In the genomic region with DNA sequence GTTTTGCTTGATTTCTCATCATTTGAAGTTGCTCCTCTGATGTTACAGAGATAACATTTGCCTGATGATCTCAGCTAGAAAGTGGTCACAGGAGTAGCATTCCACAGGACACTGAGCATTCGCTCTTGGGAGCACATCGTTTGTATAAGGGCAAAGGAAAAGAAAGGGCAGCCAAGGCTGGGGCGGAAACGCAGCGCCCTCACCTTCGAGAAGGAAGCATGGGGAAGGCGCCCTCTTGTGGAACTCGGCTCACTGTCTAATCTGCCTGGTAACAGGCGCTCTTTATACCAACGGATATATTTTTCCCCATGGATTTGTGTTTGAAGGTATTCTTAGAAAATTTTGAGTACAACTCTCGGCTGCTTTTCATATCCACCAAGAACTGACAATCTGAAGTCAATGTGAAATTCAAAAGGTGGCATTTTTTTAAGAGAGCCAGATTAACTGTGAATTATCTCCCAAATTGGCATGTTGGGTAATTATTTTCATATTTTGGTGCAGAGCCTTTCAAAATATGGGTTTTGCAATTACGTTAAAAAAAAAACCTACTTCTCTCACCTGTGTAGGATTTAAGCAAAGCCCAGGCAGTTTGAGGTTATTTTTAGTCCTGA, we compare ENCODE assay signal across 8 cellular contexts.
DNase-seq lines count a peak whose midpoint lies in the region; ATAC-seq and TF ChIP-seq lines count a peak whose summit lies in the region.

No MANE protein-coding gene starts in this region.

- ATAC-seq in HG02642 (IDR thresholded peaks at IDR 0.05; ENCODE audit: poor library complexity, unreplicated experiment) = peak; percentile 96

- peak overlapping the region; percentile 64 for H3K4me2 ChIP-seq in skeletal muscle satellite cell (ENCODE audit: low read length)

- no peaks in the 10 kb centered on the region for H3K36me3 ChIP-seq in skeletal muscle satellite cell (ENCODE audit: insufficient read depth, low read length)

- H3K4me3 ChIP-seq in astrocyte of the cerebellum (ENCODE audit: low read depth, low read length) (no peak overlapping the region), skeletal muscle satellite cell (ENCODE audit: low read length) (peak overlapping the region; percentile 37)

- H3K27me3 ChIP-seq in skeletal muscle satellite cell (ENCODE audit: control insufficient read depth, insufficient read depth, low read length) = no peaks in the 10 kb centered on the region

- in situ Hi-C loops in astrocyte of the cerebellum (cut with HindIII; ENCODE audit: low sequenced_read_pairs) = no loop called here

- DNase-seq in NCI-H146 (lab: John Stamatoyannopoulos, UW) (peak; percentile 87), T-helper 9 cell (peak; percentile 68), astrocyte of the cerebellum (ENCODE audit: low read depth) (peak; percentile 59), hippocampal formation (lab: John Stamatoyannopoulos, UW) (peak; percentile 59 to 62), GDM1 (lab: John Stamatoyannopoulos, UW) (no peak)

- TF ChIP-seq CTCF in GM12874 (IDR thresholded peaks at IDR 0.05; ENCODE audit: insufficient read depth, low read depth, low read length) (peak; percentile 75), astrocyte of the cerebellum (IDR thresholded peaks at IDR 0.05; ENCODE audit: low read depth, low read length, missing control alignments) (peak; percentile 87)

- H3K4me1 ChIP-seq in skeletal muscle satellite cell (ENCODE audit: control insufficient read depth, insufficient read depth, low read length) = peaks cover 18% of the 10 kb centered on the region

- H3K9me3 ChIP-seq in skeletal muscle satellite cell (replicated peaks; ENCODE audit: low read length) = no peaks in the 10 kb centered on the region

- peak overlapping the region; percentile 3 for H3K9ac ChIP-seq in skeletal muscle satellite cell (ENCODE audit: low read depth, low read length)
